ENCODE assay signal across 21 cellular contexts in genomic region chr6:115362234-115362633, GRCh38.
"Had no signal": no experiment of that assay in that cellular context is flagged by ENCODE, and none has a peak within 500 bp of the region (broad histone marks: within the 10 kb centered on the region; RNA-seq: fewer than 3 reads in every experiment).

No MANE protein-coding gene starts in this region.

- ATAC-seq: naive thymus-derived CD4-positive, alpha-beta T cell; sciatic nerve; stimulated activated naive B cell treated with anti-CD40 and anti-IgM and Interleukin-4, amounts not matched to agents 10 μg/mL and 1 μg/mL and 100 μg/mL, for 72 hours had no signal

- DNase-seq: activated CD4-positive, alpha-beta memory T cell treated with anti-CD3 and anti-CD28 coated beads for 36 hours; activated CD4-positive, alpha-beta T cell treated with anti-CD3 and anti-CD28 coated beads for 48 hours; activated naive CD4-positive, alpha-beta T cell treated with Interleukin-2 at 50 U/mL for 16 hours; activated naive CD8-positive, alpha-beta T cell treated with anti-CD3 and anti-CD28 coated beads for 36 hours; activated T-cell treated with anti-CD3 and anti-CD28 coated beads, Interleukin-2, amount 50 U/mL, for 48 hours; central memory CD4-positive, alpha-beta T cell; dermis blood vessel endothelial cell; effector CD8-positive, alpha-beta T cell; erythroblast; foreskin fibroblast; immature natural killer cell; kidney glomerular epithelial cell; left ventricle myocardium inferior; naive thymus-derived CD4-positive, alpha-beta T cell; occipital lobe; small intestine; stimulated activated CD8-positive, alpha-beta memory T cell treated with anti-CD3 and anti-CD28 coated beads, Interleukin-4, amount 100 ng/mL, for 48 hours; stimulated activated naive B cell treated with anti-CD40 and anti-IgM and Interleukin-4, amounts not matched to agents 10 μg/mL and 1 μg/mL and 100 μg/mL, for 72 hours; transverse colon; uterus had no signal
